In the genomic region with DNA sequence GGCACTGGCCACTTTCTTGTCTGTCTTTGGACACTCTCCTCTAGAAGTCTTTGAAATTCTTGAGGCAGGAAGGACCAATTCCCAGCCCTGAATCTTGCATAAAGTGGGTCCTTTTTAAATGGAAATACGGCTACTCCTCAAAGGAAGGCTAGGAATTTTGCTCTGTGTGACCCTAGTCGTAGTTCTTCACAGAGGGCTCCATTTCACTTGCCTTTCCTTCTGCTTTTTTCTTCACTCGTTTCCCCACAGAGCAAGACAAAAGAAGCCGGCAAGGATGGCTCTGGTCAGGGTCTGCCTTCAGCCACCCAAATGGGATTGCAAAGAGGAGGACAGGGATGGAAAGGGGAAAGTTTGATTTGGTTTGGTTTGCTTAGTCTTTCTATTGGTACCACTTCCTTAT, we compare ENCODE assay signal across 9 cellular contexts. TPM values are rescaled to one million over a fixed set of nuclear protein-coding genes. Genes with fewer than 3 reads are reported as not detected.
DNase-seq lines count a peak whose midpoint lies in the region; TF ChIP-seq lines count a peak whose summit lies in the region.
"Had no signal": no experiment of that assay in that cellular context is flagged by ENCODE, and none has a peak within 500 bp of the region (broad histone marks: within the 10 kb centered on the region; RNA-seq: fewer than 3 reads in every experiment).

No MANE protein-coding gene starts in this region.

- H3K4me1 Mint-ChIP-seq in Calu3 (ENCODE audit: low read depth, unreplicated experiment) = peaks cover 3% of the 10 kb centered on the region
- peaks cover 8% of the 10 kb centered on the region for H3K4me1 Mint-ChIP-seq in endodermal cell
- peaks cover 8% of the 10 kb centered on the region for H3K4me1 Mint-ChIP-seq in osteocyte (ENCODE audit: unreplicated experiment)

- CTCF ChIA-PET in Calu3 (lab: Charles Lee) (interaction anchor here (0.9 kb wide), 1 partner anchor 266 kb away, joined by 3 read pairs; no protein-coding TSS in a partner anchor), GM10248 (lab: Yijun Ruan, JAX) (interaction anchor here (1.3 kb wide), 1 partner anchor 17 kb away, joined by 4 read pairs; no protein-coding TSS in a partner anchor)

- no peaks in the 10 kb centered on the region for H3K36me3 ChIP-seq in OCI-LY3 (replicated peaks; ENCODE audit: low read depth, low read length)
- H3K36me3 ChIP-seq in endodermal cell (ENCODE audit: control insufficient read depth, insufficient read depth, low read length) = no peaks in the 10 kb centered on the region

- H3K27ac Mint-ChIP-seq in Calu3 (ENCODE audit: unreplicated experiment) = peak overlapping the region; percentile 54
- peak overlapping the region; percentile 87 for H3K27ac Mint-ChIP-seq in endodermal cell
- peak overlapping the region; percentile 89 for H3K27ac Mint-ChIP-seq in osteocyte (ENCODE audit: unreplicated experiment)

- peak overlapping the region; percentile 17; the same call in 1 of the 2 replicates for H3K4me2 ChIP-seq in OCI-LY3 (ENCODE audit: low read length)

- H3K9ac ChIP-seq in OCI-LY3 (ENCODE audit: low read length) (no peak overlapping the region), endodermal cell (ENCODE audit: extremely low read depth, low read length, poor library complexity, severe bottlenecking) (no peak overlapping the region)

- H3K9me3 Mint-ChIP-seq in Calu3 (ENCODE audit: low read depth, unreplicated experiment) (no peaks in the 10 kb centered on the region), endodermal cell (peaks cover 5% of the 10 kb centered on the region), osteocyte (ENCODE audit: unreplicated experiment) (no peaks in the 10 kb centered on the region)

- no peaks in the 10 kb centered on the region for H4K20me1 ChIP-seq in OCI-LY3 (ENCODE audit: insufficient read depth, low read length)

- peak overlapping the region; percentile 15 for H3K4me3 Mint-ChIP-seq in Calu3 (ENCODE audit: low read depth, unreplicated experiment)
- peak overlapping the region; percentile 68 for H3K4me3 Mint-ChIP-seq in endodermal cell
- H3K4me3 Mint-ChIP-seq in osteocyte (ENCODE audit: unreplicated experiment) = peak overlapping the region; percentile 85

- DNase-seq in Calu3 = no peak
- peak; percentile 61 for DNase-seq in endodermal cell
- DNase-seq in osteocyte (ENCODE audit: extremely low spot score, unreplicated experiment) = no peak
- DNase-seq in stimulated activated CD4-positive, alpha-beta T cell treated with anti-CD3 and anti-CD28 coated beads, Interleukin-12 subunit alpha, Interleukin-12 subunit beta, amount 100 ng/mL, for 4 hours = no peak
- no peak for DNase-seq in GM10248 (ENCODE audit: extremely low spot score)
- DNase-seq in SKM-1 treated with dmso at 0.1 percent for 144 hours (lab: John Stamatoyannopoulos, UW; ENCODE audit: unreplicated experiment) = no peak
- DNase-seq in NCI-H1694 (lab: John Stamatoyannopoulos, UW) = no peak
- DNase-seq: NCI-H187 had no signal

- H3K79me2 ChIP-seq in OCI-LY3 (ENCODE audit: low read length) = no peaks in the 10 kb centered on the region

- intact Hi-C loops in Calu3 (cut with micrococcal nuclease; ENCODE audit: unreplicated experiment) = no loop called here

- peaks cover 2% of the 10 kb centered on the region; the same call in 1 of the 2 replicates for H3K27me3 ChIP-seq in OCI-LY3 (ENCODE audit: low read depth, low read length)
- H3K27me3 ChIP-seq in endodermal cell (ENCODE audit: control insufficient read depth, insufficient read depth, low read length, poor library complexity, severe bottlenecking) = no peaks in the 10 kb centered on the region

- no peaks in the 10 kb centered on the region for H3K27me3 Mint-ChIP-seq in Calu3 (ENCODE audit: unreplicated experiment)
- peaks cover 6% of the 10 kb centered on the region for H3K27me3 Mint-ChIP-seq in endodermal cell (ENCODE audit: insufficient read depth)
- peaks cover 10% of the 10 kb centered on the region for H3K27me3 Mint-ChIP-seq in osteocyte (ENCODE audit: unreplicated experiment)

- WGBS in endodermal cell (ENCODE audit: insufficient coverage in 1 of 2, insufficient read length in 1 of 2), 2 experiments = 27 to 55% methylated on average over 2 to 4 of the region's 4 CpGs

- TF ChIP-seq CTCF in Calu3 (IDR thresholded peaks at IDR 0.05; ENCODE audit: unreplicated experiment) (no peak), OCI-LY3 (IDR thresholded peaks at IDR 0.05; ENCODE audit: low read depth, low read length) (no peak), endodermal cell (conservative IDR thresholded peaks at IDR 0.05) (no peak), osteocyte (IDR thresholded peaks at IDR 0.05) (no peak), GM10248 (IDR thresholded peaks at IDR 0.05; ENCODE audit: control extremely low read depth, extremely low read depth, low read depth, missing control alignments) (no peak)

- no peaks in the 10 kb centered on the region; the same call in 1 of the 2 replicates for H3K4me1 ChIP-seq in OCI-LY3 (ENCODE audit: low read length)
- no peaks in the 10 kb centered on the region for H3K4me1 ChIP-seq in endodermal cell (ENCODE audit: control insufficient read depth, insufficient read depth, low read length)

- BruUV-seq in Calu3 (replicated peaks; lab: Mats Ljungman, UMichigan) = no TSS peak

- H3K36me3 Mint-ChIP-seq in Calu3 (ENCODE audit: insufficient read depth, unreplicated experiment) (peaks cover 25% of the 10 kb centered on the region), endodermal cell (ENCODE audit: low read depth) (no peaks in the 10 kb centered on the region), osteocyte (ENCODE audit: unreplicated experiment) (no peaks in the 10 kb centered on the region)

- 0 out of 2 replicates have a peak overlapping the region, but pooled peaks have one; percentile 37 for H3K4me3 ChIP-seq in OCI-LY3 (ENCODE audit: low read length)
- no peak overlapping the region for H3K4me3 ChIP-seq in endodermal cell (ENCODE audit: low read length)

- H2AFZ ChIP-seq in OCI-LY3 (ENCODE audit: low read depth, low read length) = no peak overlapping the region

- POLR2A ChIA-PET in GM10248 (lab: Yijun Ruan, JAX) = no interaction called here

- H3K9me3 ChIP-seq in OCI-LY3 (ENCODE audit: insufficient read depth, low read length) = no peaks in the 10 kb centered on the region
- no peaks in the 10 kb centered on the region for H3K9me3 ChIP-seq in endodermal cell (ENCODE audit: control insufficient read depth, low read length)

- H3K27ac ChIP-seq in OCI-LY3 (ENCODE audit: low read length) (no peak overlapping the region), endodermal cell (ENCODE audit: low read depth, low read length) (no peak overlapping the region)

RNA-seq across cellular contexts. Expression of gene HLA-E, which starts 25.8 kb away (rescaled TPM):
- 161 and 230 TPM in 2 replicates for total RNA-seq in Calu3 (2022)
- total RNA-seq in endodermal cell = 10 to 100 TPM; 31.7 to 38.4 TPM
- polyA plus RNA-seq in endodermal cell (2013, experiment 1 of 2) = 22.1 TPM
- polyA plus RNA-seq in endodermal cell (2013, experiment 2 of 2) = 24.1 TPM
- 170 and 174 TPM in 2 replicates for total RNA-seq in osteocyte

RNA-seq across cellular contexts. Expression of gene GNL1, which starts 41.2 kb away (rescaled TPM):
- total RNA-seq in Calu3 (2022) (68.4 and 81.3 TPM in 2 replicates), endodermal cell (10 to 100 TPM; 82.1 to 93.5 TPM), osteocyte (81.0 and 84.4 TPM in 2 replicates)
- 44.7 TPM for polyA plus RNA-seq in endodermal cell (2013, experiment 1 of 2)
- 37.3 TPM for polyA plus RNA-seq in endodermal cell (2013, experiment 2 of 2)

RNA-seq across cellular contexts. Expression of gene PRR3, which starts 42.0 kb away (rescaled TPM):
- total RNA-seq in Calu3 (2022) = 21.0 and 21.5 TPM in 2 replicates
- total RNA-seq in endodermal cell = 10 to 100 TPM; 10.9 to 12.0 TPM
- polyA plus RNA-seq in endodermal cell (2013, experiment 1 of 2) = 42.4 TPM
- polyA plus RNA-seq in endodermal cell (2013, experiment 2 of 2) = 36.6 TPM
- 12.1 and 17.1 TPM in 2 replicates for total RNA-seq in osteocyte

RNA-seq across cellular contexts. Expression of gene ABCF1, which starts 56.1 kb away (rescaled TPM):
- total RNA-seq in Calu3 (2022) (88.3 and 92.4 TPM in 2 replicates), endodermal cell (10 to 100 TPM; 84.9 to 89.3 TPM), osteocyte (63.8 and 70.5 TPM in 2 replicates)
- polyA plus RNA-seq in endodermal cell (2013, experiment 1 of 2) = 65.6 TPM
- 62.9 TPM for polyA plus RNA-seq in endodermal cell (2013, experiment 2 of 2)

Comparison
In these comparisons a context has a peak if more than half of its experiments do, and no peak if none do; other contexts are left out.
1. H3K4me3 Mint-ChIP-seq: peak in every context shown above with its lines; median percentile 85 in osteocyte; 68 in endodermal cell; 15 in Calu3.